Comparison of ENCODE assay signal across 8 cellular contexts in the genomic region with DNA sequence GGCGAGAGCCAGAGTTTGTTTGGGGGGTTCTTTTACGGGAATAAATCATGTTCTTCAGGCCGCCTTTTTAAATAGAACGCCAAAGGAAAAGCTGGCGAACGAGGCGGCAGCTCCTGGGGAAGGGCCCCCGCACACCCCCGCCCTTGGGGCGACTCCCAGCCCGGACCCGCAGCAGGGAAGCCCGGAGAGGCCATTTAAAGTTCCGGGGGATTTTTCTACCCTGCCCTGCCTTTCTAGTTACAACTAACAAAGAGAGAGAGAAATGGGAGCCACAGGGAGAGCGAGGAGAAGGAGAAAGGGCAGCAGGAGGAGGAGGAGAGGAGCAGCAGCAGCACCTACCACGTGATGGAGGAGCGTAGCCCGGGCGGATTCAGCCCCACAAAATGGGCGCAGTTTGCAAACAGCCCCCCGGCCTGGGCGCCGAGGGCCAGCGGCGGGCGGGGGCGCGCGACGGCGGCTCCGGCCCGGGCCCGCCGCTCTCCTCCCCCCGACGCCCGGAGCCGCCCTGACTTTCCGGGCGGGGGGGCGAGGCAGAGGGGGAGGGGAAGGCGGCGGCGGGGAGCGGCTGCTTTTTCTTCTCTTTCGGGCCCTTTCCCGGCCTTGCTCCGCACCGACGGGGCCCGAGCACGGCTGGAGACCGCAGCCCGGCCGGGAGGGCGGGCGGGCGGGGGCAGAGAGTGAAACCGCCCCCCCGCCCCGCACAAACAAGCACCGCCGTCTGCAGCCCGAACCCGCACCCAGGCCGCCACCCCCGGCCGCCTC. TPM values are rescaled to one million over a fixed set of nuclear protein-coding genes. Genes with fewer than 3 reads are reported as not detected.
DNase-seq lines count a peak whose midpoint lies in the region; ATAC-seq and TF ChIP-seq lines count a peak whose summit lies in the region.

No MANE protein-coding gene starts in this region.

- CTCF ChIA-PET in BJ (lab: Yijun Ruan, JAX) = interaction anchor here (0.6 to 3.8 kb wide), 36 partner anchors 8 to 614 kb away, joined by 3 to 48 read pairs (median 4); no protein-coding TSS in a partner anchor

- TF ChIP-seq POLR2A in GM19193 (IDR thresholded peaks at IDR 0.05; ENCODE audit: extremely low read depth, insufficient read depth, insufficient read length) = peak; percentile 48

- POLR2A ChIA-PET in BJ (lab: Charles Lee) = interaction anchor here (0.6 to 1.0 kb wide), 5 partner anchors 12 to 61 kb away, joined by 4 to 8 read pairs (median 4); no protein-coding TSS in a partner anchor

- peak overlapping the region; percentile 97 to 100 for H3K27ac ChIP-seq in lung (ENCODE audit: low read depth in 1 of 2, low read length in 1 of 2)

- H3K4me1 ChIP-seq in lung (ENCODE audit: control insufficient read depth in 2 of 2, insufficient read depth in 2 of 2, low read length in 2 of 2) = peaks cover 5 to 24% of the 10 kb centered on the region in 2 donors

- peak; percentile 8 for ATAC-seq in HG03378 (IDR thresholded peaks at IDR 0.05; ENCODE audit: unreplicated experiment)
- peak; percentile 16 for ATAC-seq in lung (ENCODE audit: insufficient read depth, low FRiP score)

- 0% methylated on average over 39 to 69 of the region's 69 CpGs for WGBS in lung, 2 donors

- H3K27me3 ChIP-seq in BJ (ENCODE audit: control insufficient read depth, insufficient read depth, low read length) (no peaks in the 10 kb centered on the region), lung (ENCODE audit: control insufficient read depth, insufficient read depth) (no peaks in the 10 kb centered on the region)

- TF ChIP-seq CTCF in BJ (IDR thresholded peaks at IDR 0.05; ENCODE audit: insufficient read depth, low read depth, low read length) = no peak
- no peak for TF ChIP-seq CTCF in lung (IDR thresholded peaks at IDR 0.05; ENCODE audit: control extremely low read depth, extremely low read depth)

- H3K9me3 ChIP-seq in lung (ENCODE audit: control insufficient read depth in 2 of 2, insufficient read depth in 1 of 2, low read length in 1 of 2) = no peaks in the 10 kb centered on the region

- H3K36me3 ChIP-seq in BJ (ENCODE audit: control insufficient read depth, insufficient read depth, low read length) (0 out of 2 replicates have a peak, but pooled peaks cover 1% of the 10 kb centered on the region), lung (ENCODE audit: control insufficient read depth in 2 of 2, insufficient read depth in 2 of 2, low read length in 2 of 2) (no peaks in the 10 kb centered on the region)

- DNase-seq in BJ (ENCODE audit: low read depth) (no peak), NCI-H526 treated with DMSO at 0.1 percent for 48 hours (lab: John Stamatoyannopoulos, UW) (peak; percentile 87), ecto neural progenitor cell (ENCODE audit: low spot score) (peak; percentile 91), lung (ENCODE audit: low spot score) (peak; percentile 74)
- peak; percentile 57 for DNase-seq in activated CD4-positive, alpha-beta T cell treated with anti-CD3 and anti-CD28 coated beads, Interleukin-2, amount 50 U/mL, for 1 hour
- peak in 2 of 3 experiments; percentile 40 to 58 for DNase-seq in stimulated activated CD4-positive, alpha-beta T cell treated with anti-CD3 and anti-CD28 coated beads, TNF-alpha, amount 100 ng/mL, for 24 hours (ENCODE audit: low read depth in 3 of 3)

- peak overlapping the region; percentile 85 for H3K4me3 ChIP-seq in BJ (ENCODE audit: low read depth, low read length)
- H3K4me3 ChIP-seq in lung = peak overlapping the region; percentile 75

RNA-seq across cellular contexts. Expression of a gene that starts 0.6 kb away (rescaled TPM):
- polyA plus RNA-seq in BJ (2011; rRNA removed) (14.1 and 16.7 TPM in 2 replicates), lung (10 to 100 TPM; 16.2 to 17.0 TPM)
- polyA minus RNA-seq in BJ (2011; rRNA and poly(A)+ RNA removed) = 93.8 and 102 TPM in 2 replicates
- 100 to 1,000 TPM in 1 of 2 donors, 10 to 100 TPM in 1; 77.9 to 189 TPM for total RNA-seq in lung
